ENCODE assay signal across 26 cellular contexts in genomic region chr12:47908738-47909137, GRCh38. TPM values are rescaled to one million over a fixed set of nuclear protein-coding genes. Genes with fewer than 3 reads are reported as not detected.
DNase-seq lines count a peak whose midpoint lies in the region; ATAC-seq, FAIRE-seq and TF ChIP-seq lines count a peak whose summit lies in the region.
"Had no signal": no experiment of that assay in that cellular context is flagged by ENCODE, and none has a peak within 500 bp of the region (broad histone marks: within the 10 kb centered on the region; RNA-seq: fewer than 3 reads in every experiment).

No MANE protein-coding gene starts in this region.

- peaks cover 5% of the 10 kb centered on the region for H3K27me3 Mint-ChIP-seq in T-helper 17 cell

- ATAC-seq in HepG2: no peak
- no peak for ATAC-seq in right lobe of liver
- ATAC-seq in T-helper 17 cell: no peak
- no peak for ATAC-seq in stimulated activated effector memory CD8-positive, alpha-beta T cell treated with anti-CD3 and anti-CD28 coated beads, Interleukin-12 subunit alpha, Interleukin-12 subunit beta, amount 100 ng/mL, for 72 hours
- ATAC-seq: GM23338 had no signal

- TF ChIP-seq RAD21 in HepG2 (CRISPR knock-in tag; IDR thresholded peaks at IDR 0.05): no peak

- H3K4me1 ChIP-seq in HepG2 (ENCODE audit: insufficient read depth, low read length) (peaks cover 67% of the 10 kb centered on the region), right lobe of liver (peaks cover 0 to 6% (median 0%) of the 10 kb centered on the region in 4 donors), colonic mucosa (peaks cover under 1% of the 10 kb centered on the region)
- H3K4me1 ChIP-seq: BE2C had no signal

- no peak for TF ChIP-seq POLR2A in HepG2 (IDR thresholded peaks at IDR 0.05; ENCODE audit: insufficient read depth in 1 of 2, low read depth in 2 of 2, low read length in 2 of 2)
- no peak for TF ChIP-seq POLR2A in right lobe of liver (IDR thresholded peaks at IDR 0.05)

- no peaks in the 10 kb centered on the region for H3K36me3 ChIP-seq in HepG2 (replicated peaks in 1 of 2; ENCODE audit: control insufficient read depth in 1 of 2, insufficient read depth in 2 of 2, low read length in 2 of 2)
- H3K36me3 ChIP-seq in right lobe of liver: no peaks in the 10 kb centered on the region
- H3K36me3 ChIP-seq in colonic mucosa: no peaks in the 10 kb centered on the region
- H3K36me3 ChIP-seq: BE2C had no signal

- CTCF ChIA-PET in HepG2 (lab: Yijun Ruan, JAX; ENCODE audit: low intra/inter-chr PET ratio, low total read pairs): no interaction called here

- no peak for TF ChIP-seq EP300 in HepG2 (IDR thresholded peaks at IDR 0.05; ENCODE audit: low read depth in 2 of 2, low read length in 2 of 2)
- no peak for TF ChIP-seq EP300 in HepG2 (CRISPR knock-in tag; IDR thresholded peaks at IDR 0.05; ENCODE audit: borderline replicate concordance)

- H3K36me3 Mint-ChIP-seq in T-helper 17 cell (ENCODE audit: low read depth): no peaks in the 10 kb centered on the region
- peaks cover 11% of the 10 kb centered on the region for H3K36me3 Mint-ChIP-seq in stimulated activated effector memory CD8-positive, alpha-beta T cell treated with anti-CD3 and anti-CD28 coated beads, Interleukin-12 subunit alpha, Interleukin-12 subunit beta, amount 100 ng/mL, for 72 hours
- H3K36me3 Mint-ChIP-seq: CD4-positive, CD25-positive, alpha-beta regulatory T cell had no signal

- no peaks in the 10 kb centered on the region for H3K79me2 ChIP-seq in HepG2 (ENCODE audit: insufficient read depth, low read length)

- DNase-seq in HepG2 (ENCODE audit: low spot score) (no peak), right lobe of liver (no peak), T-helper 17 cell (no peak), colonic mucosa (no peak), globus pallidus (ENCODE audit: low spot score) (no peak), frontal cortex (ENCODE audit: low spot score in 2 of 2) (no peak)
- DNase-seq in stimulated activated effector memory CD8-positive, alpha-beta T cell treated with anti-CD3 and anti-CD28 coated beads, Interleukin-12 subunit alpha, Interleukin-12 subunit beta, amount 100 ng/mL, for 72 hours (ENCODE audit: low spot score in 2 of 2): no peak
- DNase-seq in stimulated activated CD4-positive, alpha-beta T cell treated with anti-CD3 and anti-CD28 coated beads, Interleukin-1b, Interleukin-23, amount 100 ng/mL, for 48 hours: no peak
- DNase-seq: ACHN; BE2C; C1 segment of cervical spinal cord; CD4-positive, CD25-positive, alpha-beta regulatory T cell; CD8-positive, alpha-beta memory T cell; COR-L47; DMS153; DMS79; GDM1; HCEC 1CT; HFFc6; IMR-90 had no signal

- in situ Hi-C loops in HepG2 (cut with HindIII; ENCODE audit: extremely low pct_ligation_motif_present, low pct_unique_long_range_greater_than_20kb): loop anchor here (10.0 kb wide), 1 partner anchor 256 kb away; no protein-coding TSS in a partner anchor

- H3K4me3 ChIP-seq in HepG2 (replicated peaks in 1 of 3; ENCODE audit: insufficient read depth in 1 of 3, low read depth in 2 of 3, low read length in 3 of 3): no peak overlapping the region; a peak in 1 of 6 replicates
- H3K4me3 ChIP-seq in right lobe of liver: no peak overlapping the region
- H3K4me3 ChIP-seq in colonic mucosa: no peak overlapping the region
- H3K4me3 ChIP-seq: GM23338 had no signal

- H3K27ac Mint-ChIP-seq in T-helper 17 cell: peak overlapping the region; percentile 37
- H3K27ac Mint-ChIP-seq in stimulated activated effector memory CD8-positive, alpha-beta T cell treated with anti-CD3 and anti-CD28 coated beads, Interleukin-12 subunit alpha, Interleukin-12 subunit beta, amount 100 ng/mL, for 72 hours: peak overlapping the region; percentile 19
- H3K27ac Mint-ChIP-seq: CD4-positive, CD25-positive, alpha-beta regulatory T cell; GM23338; HFFc6 had no signal

- peak overlapping the region; percentile 13 for H3K4me3 Mint-ChIP-seq in T-helper 17 cell
- no peak overlapping the region for H3K4me3 Mint-ChIP-seq in stimulated activated effector memory CD8-positive, alpha-beta T cell treated with anti-CD3 and anti-CD28 coated beads, Interleukin-12 subunit alpha, Interleukin-12 subunit beta, amount 100 ng/mL, for 72 hours
- H3K4me3 Mint-ChIP-seq: CD8-positive, alpha-beta memory T cell; GM23338; HFFc6 had no signal

- no TSS peak for BruUV-seq in HepG2 (replicated peaks; lab: Mats Ljungman, UMichigan)

- no peak overlapping the region for H2AFZ ChIP-seq in HepG2 (ENCODE audit: low read length)
- H2AFZ ChIP-seq: GM23338 had no signal

- POLR2A ChIA-PET in HepG2 (lab: Yijun Ruan, JAX): no interaction called here

- H3K9me3 Mint-ChIP-seq in stimulated activated effector memory CD8-positive, alpha-beta T cell treated with anti-CD3 and anti-CD28 coated beads, Interleukin-12 subunit alpha, Interleukin-12 subunit beta, amount 100 ng/mL, for 72 hours: no peaks in the 10 kb centered on the region
- H3K9me3 Mint-ChIP-seq: CD8-positive, alpha-beta memory T cell; GM23338; HFFc6 had no signal

- intact Hi-C loops in HepG2 (cut with micrococcal nuclease; ENCODE audit: unreplicated experiment): loop anchor here (10.0 kb wide), 1 partner anchor 126 kb away; no protein-coding TSS in a partner anchor
- intact Hi-C loops in right lobe of liver (cut with DNase I): no loop called here
- intact Hi-C loops in colonic mucosa (cut with DNase I): no loop called here

- H3K4me1 Mint-ChIP-seq in T-helper 17 cell: peaks cover 11% of the 10 kb centered on the region
- H3K4me1 Mint-ChIP-seq in stimulated activated effector memory CD8-positive, alpha-beta T cell treated with anti-CD3 and anti-CD28 coated beads, Interleukin-12 subunit alpha, Interleukin-12 subunit beta, amount 100 ng/mL, for 72 hours: peaks cover 9% of the 10 kb centered on the region

- peaks cover 0 to 9% of the 10 kb centered on the region in 2 experiments; a peak in 3 of 5 replicates for H3K27me3 ChIP-seq in HepG2 (ENCODE audit: control insufficient read depth in 1 of 2, insufficient read depth in 2 of 2, low read length in 2 of 2)
- no peaks in the 10 kb centered on the region for H3K27me3 ChIP-seq in right lobe of liver
- no peaks in the 10 kb centered on the region for H3K27me3 ChIP-seq in colonic mucosa

- H3K4me2 ChIP-seq in HepG2 (ENCODE audit: low read depth, low read length): peak overlapping the region; percentile 52
- H3K4me2 ChIP-seq: GM23338 had no signal

- no peak for FAIRE-seq in HepG2 (lab: Jason Lieb, UNC)
- no peak for FAIRE-seq in frontal cortex (lab: Jason Lieb, UNC)
- FAIRE-seq: A204.1, GM12892, GM18507, H54 had no signal

- H3K27ac ChIP-seq in HepG2 (ENCODE audit: extremely low read length, insufficient read depth, low read length): no peak overlapping the region
- no peak overlapping the region for H3K27ac ChIP-seq in right lobe of liver
- H3K27ac ChIP-seq in colonic mucosa: peak overlapping the region; percentile 69
- H3K27ac ChIP-seq: HL-60 had no signal

- no peak overlapping the region for H3K9ac ChIP-seq in HepG2 (ENCODE audit: insufficient read depth, low read depth, low read length)
- H3K9ac ChIP-seq in colonic mucosa (ENCODE audit: low read depth in 2 of 2, low read length in 2 of 2): no peak overlapping the region

- no peaks in the 10 kb centered on the region for H4K20me1 ChIP-seq in HepG2 (ENCODE audit: insufficient read depth, low read length)

- H3K9me3 ChIP-seq in HepG2 (ENCODE audit: low read length): no peaks in the 10 kb centered on the region
- no peaks in the 10 kb centered on the region for H3K9me3 ChIP-seq in right lobe of liver
- H3K9me3 ChIP-seq in T-helper 17 cell (ENCODE audit: control insufficient read depth, low read length, poor library complexity, severe bottlenecking): no peaks in the 10 kb centered on the region
- H3K9me3 ChIP-seq in colonic mucosa: no peaks in the 10 kb centered on the region
- H3K9me3 ChIP-seq: BE2C had no signal

- no peak for TF ChIP-seq CTCF in HepG2 (CRISPR knock-in tag; IDR thresholded peaks at IDR 0.05)
- no peak for TF ChIP-seq CTCF in right lobe of liver (IDR thresholded peaks at IDR 0.05)
- no peak for TF ChIP-seq CTCF in colonic mucosa (IDR thresholded peaks at IDR 0.05)

RNA-seq across cellular contexts. Expression of gene VDR, which starts 3.9 kb away (rescaled TPM):
- total RNA-seq in HepG2 (2016; rRNA removed; fragmentation: Illumina TruSeq; extraction: Trizol): 0.21 and 0.33 TPM in 2 replicates
- total RNA-seq in HepG2 (2016; cell fraction: cytosol; rRNA removed; fragmentation: Illumina TruSeq; extraction: Trizol; ENCODE audit: low read depth): 0.09 TPM in 1 of 2 replicates, not detected in the other
- 0.40 and 0.52 TPM in 2 replicates for total RNA-seq in HepG2 (2016; cell fraction: insoluble cytoplasmic fraction; rRNA removed; fragmentation: Illumina TruSeq; extraction: Trizol)
- total RNA-seq in HepG2 (2016; cell fraction: membrane; rRNA removed; fragmentation: Illumina TruSeq; extraction: Trizol): 0.14 and 0.22 TPM in 2 replicates
- 0.16 and 0.25 TPM in 2 replicates for total RNA-seq in HepG2 (2016; cell fraction: nucleus; rRNA removed; fragmentation: Illumina TruSeq; extraction: Trizol)
- polyA plus RNA-seq in HepG2 (2011; rRNA removed): 0.08 and 0.13 TPM in 2 replicates
- polyA plus RNA-seq in HepG2 (2011; cell fraction: cytosol; rRNA removed): 0.04 and 0.09 TPM in 2 replicates
- 0.10 and 0.21 TPM in 2 replicates for polyA plus RNA-seq in HepG2 (2011; cell fraction: nucleus; rRNA removed)
- 0.08 and 0.35 TPM in 2 replicates for polyA plus RNA-seq in HepG2 (2012)
- polyA plus RNA-seq in HepG2 (2016; cell fraction: cytosol; fragmentation: Illumina TruSeq; extraction: Trizol; ENCODE audit: low read depth): not detected in 2 replicates
- polyA plus RNA-seq in HepG2 (2016; cell fraction: insoluble cytoplasmic fraction; fragmentation: Illumina TruSeq; extraction: Trizol; ENCODE audit: low read depth): 0.24 and 0.36 TPM in 2 replicates
- 0.03 and 0.12 TPM in 2 replicates for polyA plus RNA-seq in HepG2 (2016; cell fraction: membrane; fragmentation: Illumina TruSeq; extraction: Trizol; ENCODE audit: low read depth)
- polyA plus RNA-seq in HepG2 (2016; cell fraction: nucleus; fragmentation: Illumina TruSeq; extraction: Trizol; ENCODE audit: insufficient read depth, low read depth): 0.48 and 0.64 TPM in 2 replicates
- polyA minus RNA-seq in HepG2 (2011; rRNA and poly(A)+ RNA removed; ENCODE audit: low replicate concordance): 0.16 and 12.3 TPM in 2 replicates
- polyA minus RNA-seq in HepG2 (2011; cell fraction: cytosol; rRNA and poly(A)+ RNA removed): not detected in 2 replicates
- 0.13 and 0.25 TPM in 2 replicates for polyA minus RNA-seq in HepG2 (2011; cell fraction: nucleus; rRNA and poly(A)+ RNA removed)
- total RNA-seq in right lobe of liver: 1 to 10 TPM in 1 of 6 experiments, under 1 TPM in 5; 0.18 to 1.2 (median 0.39) TPM
- 1 to 10 TPM; 1.8 to 4.5 TPM for total RNA-seq in T-helper 17 cell
- total RNA-seq in colonic mucosa: 100 to 1,000 TPM; 124 to 140 TPM
- not detected for total RNA-seq in frontal cortex

RNA-seq across cellular contexts. Expression of gene TMEM106C, which starts 54.7 kb away (rescaled TPM):
- total RNA-seq in HepG2 (2016; rRNA removed; fragmentation: Illumina TruSeq; extraction: Trizol) (132 and 134 TPM in 2 replicates), right lobe of liver (10 to 100 TPM; 13.8 to 55.6 (median 34.7) TPM), T-helper 17 cell (10 to 100 TPM; 17.5 to 20.5 TPM), colonic mucosa (100 to 1,000 TPM; 187 to 258 TPM), frontal cortex (59.1 TPM)
- 140 and 199 TPM in 2 replicates for total RNA-seq in HepG2 (2016; cell fraction: cytosol; rRNA removed; fragmentation: Illumina TruSeq; extraction: Trizol; ENCODE audit: low read depth)
- total RNA-seq in HepG2 (2016; cell fraction: insoluble cytoplasmic fraction; rRNA removed; fragmentation: Illumina TruSeq; extraction: Trizol): 131 and 142 TPM in 2 replicates
- 222 and 263 TPM in 2 replicates for total RNA-seq in HepG2 (2016; cell fraction: membrane; rRNA removed; fragmentation: Illumina TruSeq; extraction: Trizol)
- total RNA-seq in HepG2 (2016; cell fraction: nucleus; rRNA removed; fragmentation: Illumina TruSeq; extraction: Trizol): 69.5 and 82.9 TPM in 2 replicates
- 191 and 192 TPM in 2 replicates for polyA plus RNA-seq in HepG2 (2011; rRNA removed)
- 141 and 173 TPM in 2 replicates for polyA plus RNA-seq in HepG2 (2011; cell fraction: cytosol; rRNA removed)
- polyA plus RNA-seq in HepG2 (2011; cell fraction: nucleus; rRNA removed): 103 and 125 TPM in 2 replicates
- 67.2 and 83.0 TPM in 2 replicates for polyA plus RNA-seq in HepG2 (2012)
- polyA plus RNA-seq in HepG2 (2016; cell fraction: cytosol; fragmentation: Illumina TruSeq; extraction: Trizol; ENCODE audit: low read depth): 208 and 285 TPM in 2 replicates
- 129 and 148 TPM in 2 replicates for polyA plus RNA-seq in HepG2 (2016; cell fraction: insoluble cytoplasmic fraction; fragmentation: Illumina TruSeq; extraction: Trizol; ENCODE audit: low read depth)
- polyA plus RNA-seq in HepG2 (2016; cell fraction: membrane; fragmentation: Illumina TruSeq; extraction: Trizol; ENCODE audit: low read depth): 221 and 275 TPM in 2 replicates
- 107 and 122 TPM in 2 replicates for polyA plus RNA-seq in HepG2 (2016; cell fraction: nucleus; fragmentation: Illumina TruSeq; extraction: Trizol; ENCODE audit: insufficient read depth, low read depth)
- polyA minus RNA-seq in HepG2 (2011; rRNA and poly(A)+ RNA removed; ENCODE audit: low replicate concordance): 179 and 1,095 TPM in 2 replicates
- 43.2 and 44.5 TPM in 2 replicates for polyA minus RNA-seq in HepG2 (2011; cell fraction: cytosol; rRNA and poly(A)+ RNA removed)
- 81.1 and 92.5 TPM in 2 replicates for polyA minus RNA-seq in HepG2 (2011; cell fraction: nucleus; rRNA and poly(A)+ RNA removed)

Comparison
In these comparisons a context has a peak if more than half of its experiments do, and no peak if none do; other contexts are left out.
1. RNA of gene VDR, which starts 3.9 kb away (total RNA-seq): 124 to 140 TPM in colonic mucosa; 1.8 to 4.5 TPM in T-helper 17 cell, 0.18 to 1.2 TPM in right lobe of liver, 0.09 to 0.52 TPM in HepG2 and not detected in frontal cortex (single experiment); every median in the first group is over 10 times any median in the second.